Comparison of ENCODE assay signal across 28 cellular contexts in the genomic region with DNA sequence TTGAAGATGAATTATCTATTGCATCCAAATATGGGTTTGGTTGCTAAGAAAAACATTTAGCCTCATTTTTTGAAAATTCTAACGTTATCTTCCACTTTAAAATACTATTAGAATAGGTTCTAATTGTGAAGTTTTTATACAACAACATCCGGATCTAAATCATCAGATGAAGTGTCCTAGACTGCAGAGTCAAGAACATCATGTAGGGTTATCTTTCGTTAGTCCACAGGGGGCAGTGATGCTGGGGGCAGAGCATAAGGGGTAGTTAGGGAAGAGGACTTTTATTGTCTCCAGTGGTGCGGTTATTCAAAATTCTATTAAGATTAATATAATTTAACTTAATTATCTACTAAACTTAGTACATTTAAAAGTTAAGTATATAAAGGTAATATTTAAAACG.
"Had no signal": no experiment of that assay in that cellular context is flagged by ENCODE, and none has a peak within 500 bp of the region (broad histone marks: within the 10 kb centered on the region; RNA-seq: fewer than 3 reads in every experiment).

No MANE protein-coding gene starts in this region.

- H2AFZ ChIP-seq: parathyroid adenoma had no signal

- H3K36me3 ChIP-seq: breast epithelium, gastrocnemius medialis, stomach, thyroid gland, upper lobe of left lung, vagina had no signal

- H3K4me3 Mint-ChIP-seq: activated B cell treated with CpG ODN at 0.5 μM for 24 hours; activated CD8-positive, alpha-beta T cell treated with anti-CD3 and anti-CD28 coated beads for 36 hours; activated T-cell treated with anti-CD3 and anti-CD28 coated beads, Interleukin-2, amount 50 U/mL, for 72 hours; immature natural killer cell; mesothelial cell of epicardium; naive B cell; stimulated activated naive B cell treated with anti-CD40 and anti-IgM and Interleukin-4, amounts not matched to agents 10 μg/mL and 1 μg/mL and 100 μg/mL, for 72 hours had no signal

- H3K79me2 ChIP-seq: parathyroid adenoma had no signal

- H3K9me3 ChIP-seq: gastrocnemius medialis, thyroid gland, upper lobe of left lung, vagina had no signal

- H3K27me3 ChIP-seq: breast epithelium, gastrocnemius medialis, stomach, thyroid gland, upper lobe of left lung, vagina had no signal

- H3K4me1 ChIP-seq: breast epithelium, gastrocnemius medialis, stomach, thyroid gland, upper lobe of left lung, vagina had no signal

- H3K9ac ChIP-seq: parathyroid adenoma had no signal

- H3K27ac ChIP-seq: breast epithelium, gastrocnemius medialis, parathyroid adenoma, stomach, thyroid gland, upper lobe of left lung, vagina had no signal

- H3K27ac Mint-ChIP-seq: activated B cell treated with CpG ODN at 0.5 μM for 24 hours; activated CD8-positive, alpha-beta T cell treated with anti-CD3 and anti-CD28 coated beads for 36 hours; activated naive CD4-positive, alpha-beta T cell treated with anti-CD3 and anti-CD28 coated beads, Interleukin-2, amount 50 U/mL, for 72 hours; activated T-cell treated with anti-CD3 and anti-CD28 coated beads, Interleukin-2, amount 50 U/mL, for 72 hours; immature natural killer cell; mesothelial cell of epicardium; naive B cell; stimulated activated naive B cell treated with anti-CD40 and anti-IgM and Interleukin-4, amounts not matched to agents 10 μg/mL and 1 μg/mL and 100 μg/mL, for 72 hours had no signal

- H3K27me3 Mint-ChIP-seq: activated B cell treated with CpG ODN at 0.5 μM for 24 hours; activated CD8-positive, alpha-beta T cell treated with anti-CD3 and anti-CD28 coated beads for 36 hours; naive B cell; stimulated activated naive B cell treated with anti-CD40 and anti-IgM and Interleukin-4, amounts not matched to agents 10 μg/mL and 1 μg/mL and 100 μg/mL, for 72 hours had no signal

- DNase-seq: activated B cell treated with CpG ODN at 0.5 μM for 24 hours; activated CD4-positive, alpha-beta T cell treated with anti-CD3 and anti-CD28 coated beads, Interleukin-2, amount 50 U/mL, for 1 hour; activated CD8-positive, alpha-beta T cell treated with anti-CD3 and anti-CD28 coated beads for 36 hours; activated naive CD4-positive, alpha-beta T cell; activated T-cell treated with anti-CD3 and anti-CD28 coated beads, Interleukin-2, amount 50 U/mL, for 72 hours; central memory CD4-positive, alpha-beta T cell; dermis blood vessel endothelial cell; effector CD8-positive, alpha-beta T cell; gastrocnemius medialis; glutamatergic neuron; immature natural killer cell; kidney; left colon; mammary epithelial cell; naive B cell; nucleus accumbens; right cardiac atrium; stimulated activated CD4-positive, alpha-beta T cell treated with anti-CD3 and anti-CD28 coated beads, Interleukin-15, amount 100 ng/mL, for 24 hours; stimulated activated CD4-positive, alpha-beta T cell treated with anti-CD3 and anti-CD28 coated beads, Interleukin-2, amount 100 ng/mL, for 24 hours; stimulated activated naive B cell treated with anti-CD40 and anti-IgM and Interleukin-4, amounts not matched to agents 10 μg/mL and 1 μg/mL and 100 μg/mL, for 72 hours; stomach; thyroid gland; upper lobe of left lung had no signal

- H3K36me3 Mint-ChIP-seq: activated naive CD4-positive, alpha-beta T cell treated with anti-CD3 and anti-CD28 coated beads, Interleukin-2, amount 50 U/mL, for 72 hours; immature natural killer cell; naive B cell; stimulated activated naive B cell treated with anti-CD40 and anti-IgM and Interleukin-4, amounts not matched to agents 10 μg/mL and 1 μg/mL and 100 μg/mL, for 72 hours had no signal

- H3K4me1 Mint-ChIP-seq: activated B cell treated with CpG ODN at 0.5 μM for 24 hours; naive B cell; stimulated activated naive B cell treated with anti-CD40 and anti-IgM and Interleukin-4, amounts not matched to agents 10 μg/mL and 1 μg/mL and 100 μg/mL, for 72 hours had no signal

- H3K4me3 ChIP-seq: breast epithelium, gastrocnemius medialis, stomach, thyroid gland, upper lobe of left lung, vagina had no signal
